In genomic region chr17:35449371-35449931, GRCh38 we compare ENCODE assay signal across 9 cellular contexts. TPM values are rescaled to one million over a fixed set of nuclear protein-coding genes. Genes with fewer than 3 reads are reported as not detected.
DNase-seq lines count a peak whose midpoint lies in the region; ATAC-seq and TF ChIP-seq lines count a peak whose summit lies in the region.
"Had no signal": no experiment of that assay in that cellular context is flagged by ENCODE, and none has a peak within 500 bp of the region (broad histone marks: within the 10 kb centered on the region; RNA-seq: fewer than 3 reads in every experiment).

No MANE protein-coding gene starts in this region.

- intact Hi-C loops in esophagus muscularis mucosa (cut with DNase I) = no loop called here

- H4K20me1 ChIP-seq in MM.1S (ENCODE audit: insufficient read depth, low read length) = no peaks in the 10 kb centered on the region

- TF ChIP-seq CTCF in MM.1S (IDR thresholded peaks at IDR 0.05; ENCODE audit: low read length) (no peak), esophagus muscularis mucosa (IDR thresholded peaks at IDR 0.05) (no peak), neutrophil (IDR thresholded peaks at IDR 0.05) (no peak)

- WGBS in esophagus muscularis mucosa = 32% methylated on average over 36 of the region's 36 CpGs

- H3K9me3 ChIP-seq in ES-I3 (ENCODE audit: control insufficient read depth, insufficient read depth, low read length) = no peaks in the 10 kb centered on the region
- H3K9me3 ChIP-seq in MM.1S (replicated peaks; ENCODE audit: insufficient read depth, low read length) = no peaks in the 10 kb centered on the region
- H3K9me3 ChIP-seq in esophagus muscularis mucosa = no peaks in the 10 kb centered on the region
- H3K9me3 ChIP-seq in neutrophil = no peaks in the 10 kb centered on the region

- H3K4me3 ChIP-seq in MM.1S (ENCODE audit: low read length) = peak overlapping the region; percentile 93; the same call in 1 of the 2 replicates
- H3K4me3 ChIP-seq in esophagus muscularis mucosa = peak overlapping the region; percentile 29 to 63 (median 54)
- H3K4me3 ChIP-seq in neutrophil (ENCODE audit: low read depth in 1 of 2, low read length in 1 of 2) = peak overlapping the region; percentile 75 to 81

- DNase-seq in MM.1S (peak; percentile 37), esophagus muscularis mucosa (ENCODE audit: extremely low spot score) (no peak), SW 1271 (lab: John Stamatoyannopoulos, UW) (no peak), GDM1 (lab: John Stamatoyannopoulos, UW) (no peak), islet precursor cell (no peak)
- DNase-seq: activated effector memory CD4-positive, alpha-beta T cell treated with Interleukin-2 at 50 U/mL for 16 hours had no signal

- H3K36me3 ChIP-seq in ES-I3 (ENCODE audit: insufficient read depth, low read length) (no peaks in the 10 kb centered on the region; the same call in 1 of the 2 replicates), MM.1S (replicated peaks; ENCODE audit: insufficient read depth, low read length) (no peaks in the 10 kb centered on the region), esophagus muscularis mucosa (no peaks in the 10 kb centered on the region), neutrophil (no peaks in the 10 kb centered on the region)

- peak overlapping the region; percentile 96 for H2AFZ ChIP-seq in MM.1S (ENCODE audit: low read length)

- no peak for TF ChIP-seq EP300 in esophagus muscularis mucosa (IDR thresholded peaks at IDR 0.05)

- no peak for TF ChIP-seq POLR2A in esophagus muscularis mucosa (IDR thresholded peaks at IDR 0.05; ENCODE audit: low read depth)

- peaks cover 28% of the 10 kb centered on the region for H3K79me2 ChIP-seq in MM.1S (ENCODE audit: low read length)

- H3K9ac ChIP-seq in ES-I3 (ENCODE audit: low read depth, low read length) = peak overlapping the region; percentile 73; the same call in 1 of the 2 replicates
- peak overlapping the region; percentile 97; the same call in 1 of the 2 replicates for H3K9ac ChIP-seq in MM.1S (ENCODE audit: low read length)

- H3K27ac ChIP-seq in MM.1S (ENCODE audit: low read length) = peak overlapping the region; percentile 96; the same call in 1 of the 2 replicates
- peak overlapping the region in 1 of 4 donors; percentile 69 for H3K27ac ChIP-seq in esophagus muscularis mucosa (replicated peaks in 1 of 4)
- H3K27ac ChIP-seq in neutrophil = peak overlapping the region; percentile 64

- H3K4me1 ChIP-seq in ES-I3 (ENCODE audit: insufficient read depth, low read length) (peaks cover 10% of the 10 kb centered on the region), MM.1S (ENCODE audit: low read length) (0 out of 2 replicates have a peak, but pooled peaks cover 3% of the 10 kb centered on the region), esophagus muscularis mucosa (peaks cover 14 to 28% (median 25%) of the 10 kb centered on the region in 4 donors), neutrophil (ENCODE audit: control insufficient read depth in 1 of 2, insufficient read depth in 1 of 2, low read depth in 1 of 2, low read length in 1 of 2) (peaks cover 19 to 21% of the 10 kb centered on the region in 2 experiments)

- H3K9me2 ChIP-seq in MM.1S (replicated peaks; ENCODE audit: insufficient read depth, low read length) = no peaks in the 10 kb centered on the region

- H3K4me2 ChIP-seq in MM.1S (ENCODE audit: low read depth, low read length) = peak overlapping the region; percentile 93; the same call in 1 of the 2 replicates

- H3K27me3 ChIP-seq in MM.1S (replicated peaks; ENCODE audit: insufficient read depth, low read length) = no peaks in the 10 kb centered on the region
- peaks cover 0 to 42% (median 0%) of the 10 kb centered on the region in 4 donors for H3K27me3 ChIP-seq in esophagus muscularis mucosa
- H3K27me3 ChIP-seq in neutrophil = peaks cover 47% of the 10 kb centered on the region

- no peak for ATAC-seq in GM19467 (IDR thresholded peaks at IDR 0.05; ENCODE audit: unreplicated experiment)

- peaks cover 9% of the 10 kb centered on the region for H3F3A ChIP-seq in MM.1S (ENCODE audit: insufficient read depth, low read length)

RNA-seq across cellular contexts. Expression of gene SLFN13, which starts 0.9 kb away (rescaled TPM):
- 10 to 100 TPM in 1 of 4 donors, 1 to 10 TPM in 3; 5.1 to 15.0 (median 5.4) TPM for total RNA-seq in esophagus muscularis mucosa

RNA-seq across cellular contexts. Expression of gene SLFN12, which starts 17.2 kb away (rescaled TPM):
- 10 to 100 TPM in 1 of 4 donors, 1 to 10 TPM in 3; 6.6 to 11.2 (median 7.7) TPM for total RNA-seq in esophagus muscularis mucosa
